Comparison of ENCODE assay signal across 8 cellular contexts in the genomic region with DNA sequence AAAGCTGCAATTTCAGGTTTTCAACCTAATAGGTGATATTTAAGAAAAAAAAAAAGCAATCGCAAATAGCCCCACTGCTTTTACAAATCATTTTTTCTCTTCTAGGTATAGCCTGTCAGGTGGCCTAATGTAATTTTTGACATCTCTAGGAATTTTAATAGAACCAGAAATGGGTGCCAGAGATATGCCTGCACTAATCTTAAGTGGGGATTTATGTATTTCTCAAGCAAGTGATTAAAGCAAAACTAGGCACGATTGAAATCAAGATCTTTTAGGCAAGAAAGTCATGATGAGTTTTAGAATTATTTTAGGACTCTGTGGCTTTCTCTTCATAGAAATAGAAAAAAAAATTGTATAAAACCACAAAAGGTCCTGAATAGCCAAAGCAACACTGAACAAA. TPM values are rescaled to one million over a fixed set of nuclear protein-coding genes. Genes with fewer than 3 reads are reported as not detected.
DNase-seq lines count a peak whose midpoint lies in the region; ATAC-seq lines count a peak whose summit lies in the region.

No MANE protein-coding gene starts in this region.

- peak overlapping the region; percentile 84 for H3K27ac ChIP-seq in iPS-18a (ENCODE audit: low read length)
- peak overlapping the region; percentile 89 for H3K27ac ChIP-seq in subcutaneous abdominal adipose tissue (ENCODE audit: low read depth, low read length)

- POLR2A ChIA-PET in activated CD4-positive, alpha-beta memory T cell treated with anti-CD3 and anti-CD28 coated beads for 36 hours (lab: Charles Lee), result interaction anchor here (1.3 kb wide), 1 partner anchor 12 kb away, joined by 4 read pairs; no protein-coding TSS in a partner anchor

- intact Hi-C loops in activated naive CD4-positive, alpha-beta T cell treated with anti-CD3 and anti-CD28 coated beads for 36 hours (cut with micrococcal nuclease), result loop anchor here (1.0 to 10.0 kb wide), 4 partner anchors 236 to 919 kb away; a partner anchor contains a TSS
- intact Hi-C loops in activated CD4-positive, alpha-beta memory T cell treated with anti-CD3 and anti-CD28 coated beads for 36 hours (cut with micrococcal nuclease), result loop anchor here (1.0 to 10.0 kb wide), 5 partner anchors 14 to 919 kb away; a partner anchor contains a TSS

- H3K9ac ChIP-seq in iPS-18a (ENCODE audit: low read length) (peak overlapping the region; percentile 80), subcutaneous abdominal adipose tissue (ENCODE audit: low read length in 5 of 5) (peak overlapping the region; percentile 21 to 94 (median 78))

- peak overlapping the region; percentile 89 for H3K27ac Mint-ChIP-seq in activated naive CD4-positive, alpha-beta T cell treated with anti-CD3 and anti-CD28 coated beads for 36 hours
- peak overlapping the region; percentile 93 for H3K27ac Mint-ChIP-seq in activated CD4-positive, alpha-beta memory T cell treated with anti-CD3 and anti-CD28 coated beads for 36 hours

- peaks cover 26% of the 10 kb centered on the region for H3K4me1 Mint-ChIP-seq in activated naive CD4-positive, alpha-beta T cell treated with anti-CD3 and anti-CD28 coated beads for 36 hours (ENCODE audit: low read depth)
- peaks cover 32% of the 10 kb centered on the region for H3K4me1 Mint-ChIP-seq in activated CD4-positive, alpha-beta memory T cell treated with anti-CD3 and anti-CD28 coated beads for 36 hours (ENCODE audit: low read depth)

- H3K4me3 ChIP-seq in iPS-18a (ENCODE audit: low read length) (peak overlapping the region; percentile 77), subcutaneous abdominal adipose tissue (ENCODE audit: low read depth in 1 of 5, low read length in 5 of 5) (peak overlapping the region; percentile 79 to 99 (median 96))

- DNase-seq in activated naive CD4-positive, alpha-beta T cell treated with anti-CD3 and anti-CD28 coated beads for 36 hours, result no peak
- no peak for DNase-seq in activated naive CD4-positive, alpha-beta T cell (lab: John Stamatoyannopoulos, UW)
- DNase-seq in activated CD4-positive, alpha-beta memory T cell treated with anti-CD3 and anti-CD28 coated beads for 36 hours, result no peak
- DNase-seq in G401 (ENCODE audit: low spot score), result no peak
- no peak for DNase-seq in NCI-H524 treated with DMSO at 0.1 percent for 48 hours (lab: John Stamatoyannopoulos, UW)

- CTCF ChIA-PET in activated naive CD4-positive, alpha-beta T cell treated with anti-CD3 and anti-CD28 coated beads for 36 hours (lab: Charles Lee), result interaction anchor here (1.0 to 2.0 kb wide), 4 partner anchors 11 to 38 kb away, joined by 3 to 7 read pairs (median 4); no protein-coding TSS in a partner anchor
- CTCF ChIA-PET in activated CD4-positive, alpha-beta memory T cell treated with anti-CD3 and anti-CD28 coated beads for 36 hours (lab: Charles Lee), result interaction anchor here (1.3 to 1.6 kb wide), 2 partner anchors 11 to 14 kb away, joined by 4 to 8 read pairs; no protein-coding TSS in a partner anchor

- H3K4me3 Mint-ChIP-seq in activated naive CD4-positive, alpha-beta T cell treated with anti-CD3 and anti-CD28 coated beads for 36 hours, result peak overlapping the region; percentile 75
- H3K4me3 Mint-ChIP-seq in activated CD4-positive, alpha-beta memory T cell treated with anti-CD3 and anti-CD28 coated beads for 36 hours, result peak overlapping the region; percentile 91

- peaks cover 4% of the 10 kb centered on the region for H3K36me3 Mint-ChIP-seq in activated naive CD4-positive, alpha-beta T cell treated with anti-CD3 and anti-CD28 coated beads for 36 hours (ENCODE audit: low read depth)
- peaks cover 8% of the 10 kb centered on the region for H3K36me3 Mint-ChIP-seq in activated CD4-positive, alpha-beta memory T cell treated with anti-CD3 and anti-CD28 coated beads for 36 hours

- H3K36me3 ChIP-seq in iPS-18a (ENCODE audit: control insufficient read depth, low read depth, low read length), result peaks cover 2% of the 10 kb centered on the region
- H3K36me3 ChIP-seq in subcutaneous abdominal adipose tissue (ENCODE audit: control insufficient read depth in 5 of 5, insufficient read depth in 5 of 5, low read length in 5 of 5), result peaks cover under 1 to 8% (median 4%) of the 10 kb centered on the region in 5 donors

- no peaks in the 10 kb centered on the region for H3K27me3 Mint-ChIP-seq in activated naive CD4-positive, alpha-beta T cell treated with anti-CD3 and anti-CD28 coated beads for 36 hours (ENCODE audit: low read depth)
- H3K27me3 Mint-ChIP-seq in activated CD4-positive, alpha-beta memory T cell treated with anti-CD3 and anti-CD28 coated beads for 36 hours, result no peaks in the 10 kb centered on the region

- no peaks in the 10 kb centered on the region for H3K9me3 Mint-ChIP-seq in activated naive CD4-positive, alpha-beta T cell treated with anti-CD3 and anti-CD28 coated beads for 36 hours
- H3K9me3 Mint-ChIP-seq in activated CD4-positive, alpha-beta memory T cell treated with anti-CD3 and anti-CD28 coated beads for 36 hours, result peaks cover 3% of the 10 kb centered on the region

- in situ Hi-C loops in G401 (cut with HindIII; ENCODE audit: low sequenced_read_pairs), result no loop called here

- peaks cover 12% of the 10 kb centered on the region for H3K4me1 ChIP-seq in iPS-18a (ENCODE audit: control insufficient read depth, low read depth, low read length)
- peaks cover 6 to 36% (median 32%) of the 10 kb centered on the region in 5 donors for H3K4me1 ChIP-seq in subcutaneous abdominal adipose tissue (ENCODE audit: control insufficient read depth in 5 of 5, insufficient read depth in 5 of 5, low read length in 5 of 5)

- ATAC-seq in GM19395 (IDR thresholded peaks at IDR 0.05; ENCODE audit: unreplicated experiment), result no peak

- no peaks in the 10 kb centered on the region for H3K9me3 ChIP-seq in iPS-18a (ENCODE audit: control insufficient read depth, low read depth, low read length)
- no peaks in the 10 kb centered on the region for H3K9me3 ChIP-seq in subcutaneous abdominal adipose tissue (ENCODE audit: control insufficient read depth in 5 of 5, low read length in 5 of 5)

- H3K27me3 ChIP-seq in iPS-18a (ENCODE audit: control insufficient read depth, insufficient read depth, low read length) (no peaks in the 10 kb centered on the region), subcutaneous abdominal adipose tissue (ENCODE audit: control insufficient read depth in 5 of 5, insufficient read depth in 4 of 5, low read length in 5 of 5) (no peaks in the 10 kb centered on the region)

RNA-seq across cellular contexts. Expression of a gene that starts 0.9 kb away (rescaled TPM):
- 10 to 100 TPM in 1 of 2 experiments, 1 to 10 TPM in 1; 8.6 to 10.1 TPM for total RNA-seq in activated naive CD4-positive, alpha-beta T cell treated with anti-CD3 and anti-CD28 coated beads for 36 hours
- total RNA-seq in activated CD4-positive, alpha-beta memory T cell treated with anti-CD3 and anti-CD28 coated beads for 36 hours, result 10 to 100 TPM; 11.5 TPM
- total RNA-seq in G401 (2014; rRNA removed; shearing (Covaris generic)), result 9.8 and 20.2 TPM in 2 replicates

RNA-seq across cellular contexts. Expression of a gene that starts 24.2 kb away (rescaled TPM):
- total RNA-seq in activated naive CD4-positive, alpha-beta T cell treated with anti-CD3 and anti-CD28 coated beads for 36 hours, result not detected
- total RNA-seq in activated CD4-positive, alpha-beta memory T cell treated with anti-CD3 and anti-CD28 coated beads for 36 hours, result not detected
- 0.17 TPM in 1 of 2 replicates, not detected in the other for total RNA-seq in G401 (2014; rRNA removed; shearing (Covaris generic))

RNA-seq across cellular contexts. Expression of a gene that starts 34.3 kb away (rescaled TPM):
- total RNA-seq in activated naive CD4-positive, alpha-beta T cell treated with anti-CD3 and anti-CD28 coated beads for 36 hours, result 1 to 10 TPM; 1.1 to 1.7 TPM
- 1 to 10 TPM; 2.5 to 2.6 TPM for total RNA-seq in activated CD4-positive, alpha-beta memory T cell treated with anti-CD3 and anti-CD28 coated beads for 36 hours
- total RNA-seq in G401 (2014; rRNA removed; shearing (Covaris generic)), result 0.07 TPM in 1 of 2 replicates, not detected in the other
